Comparison of ENCODE assay signal across 23 cellular contexts in the genomic region with DNA sequence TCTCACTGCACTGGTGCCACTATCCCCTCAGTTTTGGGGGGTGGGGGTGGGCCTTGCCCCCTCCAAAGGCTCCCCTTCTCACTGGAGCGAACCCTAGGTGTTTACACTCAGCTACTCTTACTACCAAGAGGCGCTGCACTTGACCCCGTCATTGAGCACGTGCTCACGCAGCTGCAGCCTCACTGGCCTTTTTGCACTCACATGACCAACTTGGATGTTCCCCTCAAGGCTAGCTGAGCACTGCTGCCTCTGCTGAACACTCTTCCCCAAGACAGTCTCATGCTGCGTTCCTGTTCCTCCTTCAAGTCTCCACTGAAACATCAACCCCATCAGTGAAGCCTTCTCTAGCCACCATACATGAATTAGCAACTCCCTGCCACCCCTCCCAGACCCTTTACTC. TPM values are rescaled to one million over a fixed set of nuclear protein-coding genes. Genes with fewer than 3 reads are reported as not detected.
DNase-seq lines count a peak whose midpoint lies in the region; ATAC-seq, FAIRE-seq and TF ChIP-seq lines count a peak whose summit lies in the region.
"Had no signal": no experiment of that assay in that cellular context is flagged by ENCODE, and none has a peak within 500 bp of the region (broad histone marks: within the 10 kb centered on the region; RNA-seq: fewer than 3 reads in every experiment).

No MANE protein-coding gene starts in this region.

- H3K27ac Mint-ChIP-seq in CD4-positive, alpha-beta T cell, result peak overlapping the region; percentile 0
- H3K27ac Mint-ChIP-seq: activated naive CD8-positive, alpha-beta T cell treated with anti-CD3 and anti-CD28 coated beads, Interleukin-2, amount 10 ng/mL, durations not matched to agents 7 days and 5 days had no signal

- no peak for TF ChIP-seq POLR2A in H1 (IDR thresholded peaks at IDR 0.05; ENCODE audit: control extremely low read depth in 1 of 2, low read depth in 2 of 2, low read length in 2 of 2)

- H2AFZ ChIP-seq in H1 (ENCODE audit: low read length), result no peak overlapping the region
- no peak overlapping the region for H2AFZ ChIP-seq in neuronal stem cell (ENCODE audit: low read length)

- H3K56ac ChIP-seq in H1 (replicated peaks; ENCODE audit: insufficient read length, low read depth, low read length), result no peak overlapping the region

- H3K4me2 ChIP-seq in H1 (ENCODE audit: insufficient read depth in 1 of 2, low read depth in 2 of 2, low read length in 2 of 2) (no peak overlapping the region), neuronal stem cell (ENCODE audit: insufficient read depth, low read length, poor library complexity, severe bottlenecking) (no peak overlapping the region)
- H3K4me2 ChIP-seq: BLaER1, KMS-11 had no signal

- peak overlapping the region; percentile 20 for H3K4me3 Mint-ChIP-seq in CD4-positive, alpha-beta T cell
- H3K4me3 Mint-ChIP-seq: activated naive CD8-positive, alpha-beta T cell treated with anti-CD3 and anti-CD28 coated beads, Interleukin-2, amount 10 ng/mL, durations not matched to agents 7 days and 5 days; T-helper 1 cell treated with Interleukin-12 subunit alpha and Interleukin-12 subunit beta and Interleukin-4 antibody, amounts not matched to agents 30 μg/mL and 1 μg/mL, for 36 hours had no signal

- H2BK15ac ChIP-seq in H1 (ENCODE audit: low read length) (no peak overlapping the region), neuronal stem cell (ENCODE audit: low read length) (no peak overlapping the region)

- H2AK5ac ChIP-seq in H1 (ENCODE audit: low read depth, low read length) (no peak overlapping the region), neuronal stem cell (ENCODE audit: low read depth, low read length) (no peak overlapping the region)

- TF ChIP-seq RAD21 in H1 (IDR thresholded peaks at IDR 0.05 in 1 of 2, conservative IDR thresholded peaks at IDR 0.05 in 1 of 2; ENCODE audit: low read depth in 2 of 2, low read length in 2 of 2), result no peak

- H3K18ac ChIP-seq in H1 (ENCODE audit: extremely low read depth, low read length), result no peak overlapping the region
- H3K18ac ChIP-seq in neuronal stem cell (ENCODE audit: low read length), result no peak overlapping the region

- H3K9me3 Mint-ChIP-seq in CD4-positive, alpha-beta T cell, result no peaks in the 10 kb centered on the region
- H3K9me3 Mint-ChIP-seq: activated naive CD8-positive, alpha-beta T cell treated with anti-CD3 and anti-CD28 coated beads, Interleukin-2, amount 10 ng/mL, durations not matched to agents 7 days and 5 days; T-helper 1 cell treated with Interleukin-12 subunit alpha and Interleukin-12 subunit beta and Interleukin-4 antibody, amounts not matched to agents 30 μg/mL and 1 μg/mL, for 36 hours had no signal

- H3K14ac ChIP-seq in H1 (ENCODE audit: insufficient read length), result no peak overlapping the region
- no peak overlapping the region for H3K14ac ChIP-seq in neuronal stem cell (ENCODE audit: low read length)

- H3K4me3 ChIP-seq in AG04450 (ENCODE audit: low read depth, low read length) (peak overlapping the region; percentile 39), H1 (ENCODE audit: extremely low read depth in 1 of 4, insufficient read depth in 2 of 4, low read depth in 3 of 4, low read length in 4 of 4) (no peak overlapping the region), neuronal stem cell (ENCODE audit: low read length in 2 of 2) (peak overlapping the region in 1 of 2 donors; percentile 35)
- H3K4me3 ChIP-seq: BLaER1, thyroid gland had no signal

- peaks cover 13% of the 10 kb centered on the region for H3K23me2 ChIP-seq in H1 (ENCODE audit: low read depth, low read length)

- H3K79me1 ChIP-seq in H1 (ENCODE audit: low read depth, low read length), result peaks cover 5% of the 10 kb centered on the region
- H3K79me1 ChIP-seq in neuronal stem cell (ENCODE audit: low read depth, low read length), result no peaks in the 10 kb centered on the region

- H4K8ac ChIP-seq in H1 (ENCODE audit: extremely low read depth, insufficient read depth, low read length) (peak overlapping the region; percentile 71; the same call in 1 of the 2 replicates), neuronal stem cell (ENCODE audit: low read depth, low read length) (no peak overlapping the region)

- 87% methylated on average over 6 of the region's 6 CpGs; no CpG with 5 or more reads in 1 of the 2 experiments for WGBS in H1 (ENCODE audit: extremely low coverage in 1 of 2, insufficient coverage in 1 of 2, insufficient read length in 1 of 2, insufficient replicate concordance in 2 of 2, low coverage in 1 of 2, low lambda C conversion rate in 2 of 2, missing lambda C conversion rate in 1 of 2), 2 experiments
- WGBS in neuronal stem cell (ENCODE audit: extremely low coverage in 2 of 2, insufficient read length in 2 of 2, insufficient replicate concordance in 1 of 2), 2 donors, result no CpG with 5 or more reads among the region's 6 CpGs

- peaks cover 56% of the 10 kb centered on the region for H3K4me1 Mint-ChIP-seq in CD4-positive, alpha-beta T cell (ENCODE audit: low read depth)

- CTCF ChIA-PET in AG04450 (lab: Charles Lee) (interaction anchor here (0.9 to 1.1 kb wide), 2 partner anchors 32 to 252 kb away, joined by 3 to 5 read pairs; no protein-coding TSS in a partner anchor), H1 (lab: Charles Lee; ENCODE audit: partially characterized antibody) (interaction anchor here (0.6 to 2.1 kb wide), 8 partner anchors 18 to 553 kb away, joined by 3 to 5 read pairs (median 4); no protein-coding TSS in a partner anchor)
- CTCF ChIA-PET in CD4-positive, alpha-beta T cell (lab: Charles Lee), result interaction anchor here (0.6 to 1.4 kb wide), 2 partner anchors 10 to 1543 kb away, joined by 3 to 4 read pairs; no protein-coding TSS in a partner anchor

- H4K20me1 ChIP-seq in H1 (replicated peaks in 1 of 2; ENCODE audit: control insufficient read depth in 1 of 2, insufficient read depth in 2 of 2, low read length in 2 of 2), result peaks cover 4 to 12% of the 10 kb centered on the region in 2 experiments

- H2BK5ac ChIP-seq in H1 (ENCODE audit: low read depth, low read length), result no peak overlapping the region
- no peak overlapping the region for H2BK5ac ChIP-seq in neuronal stem cell (ENCODE audit: low read length)

- no peaks in the 10 kb centered on the region for H3K27me3 ChIP-seq in AG04450 (ENCODE audit: control insufficient read depth, insufficient read depth, low read length)
- H3K27me3 ChIP-seq in CD4-positive, alpha-beta T cell (ENCODE audit: control insufficient read depth, insufficient read depth, low read length), result no peaks in the 10 kb centered on the region
- no peaks in the 10 kb centered on the region for H3K27me3 ChIP-seq in H1 (replicated peaks in 1 of 4; ENCODE audit: control insufficient read depth in 3 of 4, extremely low read depth in 1 of 4, insufficient read depth in 3 of 4, low read length in 3 of 4)
- H3K27me3 ChIP-seq in neuronal stem cell (ENCODE audit: control insufficient read depth in 3 of 3, insufficient read depth in 3 of 3, low read depth in 1 of 3, low read length in 3 of 3), result no peaks in the 10 kb centered on the region
- H3K27me3 ChIP-seq: BLaER1, heart right ventricle, thyroid gland had no signal

- H2BK12ac ChIP-seq in H1 (ENCODE audit: low read depth, low read length) (no peak overlapping the region), neuronal stem cell (ENCODE audit: low read length) (no peak overlapping the region)

- H3K9me3 ChIP-seq in AG04450 (ENCODE audit: control insufficient read depth, insufficient read depth, low read length) (no peaks in the 10 kb centered on the region), H1 (ENCODE audit: insufficient read depth in 2 of 2, low read depth in 1 of 2, low read length in 1 of 2) (no peaks in the 10 kb centered on the region), neuronal stem cell (replicated peaks in 1 of 2; ENCODE audit: control insufficient read depth in 2 of 2, insufficient read depth in 1 of 2, low read depth in 1 of 2, low read length in 2 of 2) (no peaks in the 10 kb centered on the region)
- H3K9me3 ChIP-seq in CD4-positive, alpha-beta T cell (ENCODE audit: control insufficient read depth, low read length), result no peaks in the 10 kb centered on the region
- H3K9me3 ChIP-seq: BLaER1, heart right ventricle, thyroid gland had no signal

- H3K27ac ChIP-seq in AG04450 (ENCODE audit: low read depth, low read length), result no peak overlapping the region
- H3K27ac ChIP-seq in CD4-positive, alpha-beta T cell (ENCODE audit: low read depth, low read length), result no peak overlapping the region
- H3K27ac ChIP-seq in H1 (ENCODE audit: low read depth, low read length), result no peak overlapping the region
- no peak overlapping the region for H3K27ac ChIP-seq in neuronal stem cell (replicated peaks; ENCODE audit: low read length)
- H3K27ac ChIP-seq: BLaER1, KMS-11, thyroid gland had no signal

- no peak for FAIRE-seq in H1 (lab: Jason Lieb, UNC)
- FAIRE-seq: GM18507, H54, islet of Langerhans had no signal

- ATAC-seq in CD4-positive, alpha-beta T cell (ENCODE audit: poor library complexity), result no peak
- ATAC-seq: heart right ventricle had no signal

- no peak for DNase-seq in AG04450 (ENCODE audit: low read depth, low spot score)
- DNase-seq in CD4-positive, alpha-beta T cell, result no peak
- DNase-seq in H1 (ENCODE audit: low read depth in 1 of 2, low spot score in 2 of 2), result no peak
- DNase-seq in neuronal stem cell (ENCODE audit: low spot score), result no peak
- DNase-seq in stimulated activated CD4-positive, alpha-beta T cell treated with anti-CD3 and anti-CD28 coated beads, Interleukin-4, amount 100 ng/mL, for 4 hours, result no peak
- no peak for DNase-seq in COLO668 (lab: John Stamatoyannopoulos, UW; ENCODE audit: unreplicated experiment)
- no peak for DNase-seq in DMS53 treated with DMSO at 0.1 percent for 48 hours (lab: John Stamatoyannopoulos, UW; ENCODE audit: unreplicated experiment)
- no peak for DNase-seq in activated gamma-delta T cell (lab: John Stamatoyannopoulos, UW)
- DNase-seq: activated CD4-positive, CD25-positive, alpha-beta regulatory T cell; activated naive CD8-positive, alpha-beta T cell treated with anti-CD3 and anti-CD28 coated beads, Interleukin-2, amount 10 ng/mL, durations not matched to agents 7 days and 5 days; effector CD4-positive, alpha-beta T cell; heart right ventricle; NCI-H1092; NCI-H526; SIG-M5; stimulated activated CD4-positive, alpha-beta T cell treated with anti-CD3 and anti-CD28 coated beads, Interleukin-2, amount 100 ng/mL, for 48 hours; thyroid gland had no signal

- no peaks in the 10 kb centered on the region for H3K27me3 Mint-ChIP-seq in CD4-positive, alpha-beta T cell
- H3K27me3 Mint-ChIP-seq: activated naive CD8-positive, alpha-beta T cell treated with anti-CD3 and anti-CD28 coated beads, Interleukin-2, amount 10 ng/mL, durations not matched to agents 7 days and 5 days had no signal

- H2BK20ac ChIP-seq in H1 (ENCODE audit: low read length), result no peak overlapping the region

- H3K36me3 ChIP-seq in H1 (ENCODE audit: control insufficient read depth in 2 of 4, insufficient read depth in 4 of 4, low read length in 3 of 4), result peaks cover 0 to 22% (median 10%) of the 10 kb centered on the region in 4 experiments; a peak in 5 of 8 replicates
- H3K36me3 ChIP-seq in neuronal stem cell (replicated peaks in 1 of 2; ENCODE audit: control insufficient read depth in 2 of 2, insufficient read depth in 2 of 2, low read length in 2 of 2), result peaks cover 8 to 73% of the 10 kb centered on the region in 2 donors

- POLR2A ChIA-PET in AG04450 (lab: Yijun Ruan, JAX) (no interaction called here), H1 (lab: Charles Lee; ENCODE audit: partially characterized antibody) (interaction anchor here (1.1 to 1.3 kb wide), 2 partner anchors 11 to 45 kb away, joined by 3 to 4 read pairs; no protein-coding TSS in a partner anchor)
- POLR2A ChIA-PET in CD4-positive, alpha-beta T cell (lab: Charles Lee), result interaction anchor here (1.6 kb wide), 1 partner anchor 37 kb away, joined by 5 read pairs; no protein-coding TSS in a partner anchor

- H4K91ac ChIP-seq in H1 (replicated peaks; ENCODE audit: insufficient read length, low read length) (no peak overlapping the region), neuronal stem cell (ENCODE audit: low read depth, low read length, poor library complexity) (no peak overlapping the region)

- peaks cover 3 to 12% (median 5%) of the 10 kb centered on the region in 4 experiments for H3K4me1 ChIP-seq in H1 (replicated peaks in 1 of 4; ENCODE audit: control insufficient read depth in 3 of 4, insufficient read depth in 4 of 4, low read length in 3 of 4)
- H3K4me1 ChIP-seq in neuronal stem cell (ENCODE audit: control insufficient read depth in 2 of 2, insufficient read depth in 1 of 2, low read depth in 1 of 2, low read length in 2 of 2), result peaks cover 7 to 14% of the 10 kb centered on the region in 2 donors

- no peak overlapping the region for H4K5ac ChIP-seq in H1 (ENCODE audit: insufficient read length, low read depth, low read length)

- TF ChIP-seq CTCF in AG04450 (IDR thresholded peaks at IDR 0.05; ENCODE audit: low read depth, low read length) (no peak), H1 (IDR thresholded peaks at IDR 0.05; ENCODE audit: control extremely low read depth in 1 of 3, insufficient read depth in 1 of 3, low read depth in 1 of 3, low read length in 3 of 3) (no peak)
- TF ChIP-seq CTCF in CD4-positive, alpha-beta T cell (IDR thresholded peaks at IDR 0.05), result no peak

- H3K79me2 ChIP-seq in H1 (ENCODE audit: control insufficient read depth in 1 of 2, insufficient read depth in 2 of 2, low read length in 2 of 2), result peaks cover 3 to 33% of the 10 kb centered on the region in 2 experiments; a peak in 3 of 4 replicates

- intact Hi-C loops in CD4-positive, alpha-beta T cell (cut with DNase I, micrococcal nuclease), result no loop called here

- peaks cover 73% of the 10 kb centered on the region for H3K36me3 Mint-ChIP-seq in CD4-positive, alpha-beta T cell (ENCODE audit: low read depth)

- H3K9ac ChIP-seq in H1 (replicated peaks in 1 of 4; ENCODE audit: extremely low read depth in 1 of 4, low read depth in 3 of 4, low read length in 3 of 4) (no peak overlapping the region), neuronal stem cell (ENCODE audit: low read depth, low read length, poor library complexity) (no peak overlapping the region)
- H3K9ac ChIP-seq: BLaER1, KMS-11 had no signal

- H3K23ac ChIP-seq in H1 (ENCODE audit: insufficient read length) (no peak overlapping the region), neuronal stem cell (ENCODE audit: low read depth, low read length, poor library complexity) (peak overlapping the region; percentile 17)

- H2BK120ac ChIP-seq in H1 (replicated peaks; ENCODE audit: low read depth, low read length) (no peak overlapping the region), neuronal stem cell (ENCODE audit: low read depth, low read length) (no peak overlapping the region)

- H3K4ac ChIP-seq in H1 (replicated peaks; ENCODE audit: insufficient read length, low read depth, low read length), result no peak overlapping the region
- H3K4ac ChIP-seq in neuronal stem cell (ENCODE audit: low read length), result no peak overlapping the region

- TF ChIP-seq EP300 in H1 (IDR thresholded peaks at IDR 0.05; ENCODE audit: borderline replicate concordance in 1 of 2, low read depth in 2 of 2, low read length in 2 of 2), result no peak

RNA-seq across cellular contexts. Expression of gene SOD2, which starts 4.1 kb away (rescaled TPM):
- polyA plus RNA-seq in AG04450 (2011; rRNA removed) (126 and 194 TPM in 2 replicates), H1 (2011; rRNA removed) (30.6 and 31.1 TPM in 2 replicates)
- polyA minus RNA-seq in AG04450 (2011; rRNA and poly(A)+ RNA removed), result 205 and 289 TPM in 2 replicates
- total RNA-seq in CD4-positive, alpha-beta T cell, result 100 to 1,000 TPM; 182 to 195 TPM
- total RNA-seq in H1 (2021; fragmentation: NEBNext Ultra II Directional; extraction: Animal tissue kit (Norgen Biotek cat#: 25700)), result 88.7 and 96.9 TPM in 2 replicates
- 44.2 TPM for polyA plus RNA-seq in H1 (2011; cell fraction: cytosol; rRNA removed)
- 25.3 TPM for polyA plus RNA-seq in H1 (2011; cell fraction: nucleus; rRNA removed)
- 72.3 to 80.7 TPM (median 75.0 TPM) in 4 replicates for polyA plus RNA-seq in H1 (2012, experiment 1 of 2)
- polyA plus RNA-seq in H1 (2012, experiment 2 of 2), result 10.8 TPM
- polyA plus RNA-seq in H1 (2013, experiment 1 of 2), result 30.9 TPM
- polyA plus RNA-seq in H1 (2013, experiment 2 of 2), result 34.0 TPM
- polyA minus RNA-seq in H1 (2011; rRNA and poly(A)+ RNA removed), result 70.3 and 85.7 TPM in 2 replicates
- 63.2 TPM for polyA minus RNA-seq in H1 (2011; cell fraction: cytosol; rRNA and poly(A)+ RNA removed)
- 28.4 TPM for polyA minus RNA-seq in H1 (2011; cell fraction: nucleus; rRNA and poly(A)+ RNA removed)
- polyA plus RNA-seq in neuronal stem cell (2013, experiment 1 of 2), result 45.5 TPM
- polyA plus RNA-seq in neuronal stem cell (2013, experiment 2 of 2), result 42.6 TPM

RNA-seq across cellular contexts. Expression of gene WTAP, which starts 38.3 kb away (rescaled TPM):
- polyA plus RNA-seq in AG04450 (2011; rRNA removed) (38.5 and 45.7 TPM in 2 replicates), H1 (2011; rRNA removed) (18.0 and 32.6 TPM in 2 replicates)
- polyA minus RNA-seq in AG04450 (2011; rRNA and poly(A)+ RNA removed), result 30.6 and 37.9 TPM in 2 replicates
- 100 to 1,000 TPM; 211 to 227 TPM for total RNA-seq in CD4-positive, alpha-beta T cell
- 112 and 120 TPM in 2 replicates for total RNA-seq in H1 (2021; fragmentation: NEBNext Ultra II Directional; extraction: Animal tissue kit (Norgen Biotek cat#: 25700))
- 29.4 TPM for polyA plus RNA-seq in H1 (2011; cell fraction: cytosol; rRNA removed)
- polyA plus RNA-seq in H1 (2011; cell fraction: nucleus; rRNA removed), result 14.5 TPM
- 68.6 to 94.3 TPM (median 72.3 TPM) in 4 replicates for polyA plus RNA-seq in H1 (2012, experiment 1 of 2)
- polyA plus RNA-seq in H1 (2012, experiment 2 of 2), result 11.3 TPM
- polyA plus RNA-seq in H1 (2013, experiment 1 of 2), result 85.1 TPM
- 86.1 TPM for polyA plus RNA-seq in H1 (2013, experiment 2 of 2)
- polyA minus RNA-seq in H1 (2011; rRNA and poly(A)+ RNA removed), result 45.6 and 49.7 TPM in 2 replicates
- 32.6 TPM for polyA minus RNA-seq in H1 (2011; cell fraction: cytosol; rRNA and poly(A)+ RNA removed)
- 52.7 TPM for polyA minus RNA-seq in H1 (2011; cell fraction: nucleus; rRNA and poly(A)+ RNA removed)
- 108 TPM for polyA plus RNA-seq in neuronal stem cell (2013, experiment 1 of 2)
- polyA plus RNA-seq in neuronal stem cell (2013, experiment 2 of 2), result 108 TPM
